Comparison of ENCODE assay signal across 1 cellular context in the genomic region with DNA sequence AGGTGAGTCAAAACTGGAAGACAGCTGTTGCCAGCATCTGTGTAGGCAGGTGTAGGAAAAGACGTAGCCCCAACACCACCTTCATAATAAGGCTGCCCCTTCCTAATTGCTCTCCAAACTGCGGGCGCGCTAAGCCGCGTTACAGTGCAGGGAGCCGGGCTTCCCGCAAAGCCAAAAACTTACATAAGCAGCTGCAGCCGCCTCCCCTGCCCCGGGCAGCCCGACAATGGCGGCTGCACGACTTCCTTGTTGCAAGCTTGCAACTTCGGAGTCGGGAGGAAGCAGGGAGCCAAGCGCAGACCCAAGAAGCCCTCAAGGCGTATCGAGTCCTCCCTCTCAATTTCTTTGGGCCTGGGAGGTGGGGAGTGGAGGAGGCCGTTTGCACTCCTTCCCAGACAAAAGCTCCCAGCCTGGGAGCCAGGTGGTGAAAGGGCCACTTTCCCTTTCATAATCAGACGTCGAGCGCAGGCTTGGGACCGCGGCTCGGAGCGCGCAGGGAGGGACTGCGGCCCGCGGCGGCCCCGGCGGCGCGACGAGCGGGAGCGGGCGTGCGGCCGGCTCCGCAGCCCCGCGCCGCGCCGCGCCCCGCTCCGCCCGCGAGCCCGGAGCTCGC.
TF ChIP-seq lines count a peak whose summit lies in the region.

No MANE protein-coding gene starts in this region.

TF ChIP-seq in HepG2, 621 proteins besides CTCF, POLR2A, EP300 and RAD21 (continued from another document and continues in another):
- peak; percentile 88 for TF ChIP-seq ZBTB14 (CRISPR knock-in tag; IDR thresholded peaks at IDR 0.05)
- no peak for TF ChIP-seq ESRRA (CRISPR knock-in tag; IDR thresholded peaks at IDR 0.05; ENCODE audit: low read depth)
- TF ChIP-seq RNF2 (conservative IDR thresholded peaks at IDR 0.05; ENCODE audit: low read depth) = peak; percentile 65; the same call in 1 of the 2 replicates
- TF ChIP-seq NR2F1 (CRISPR knock-in tag; IDR thresholded peaks at IDR 0.05) = no peak
- no peak for TF ChIP-seq ZNF614 (CRISPR knock-in tag; IDR thresholded peaks at IDR 0.05; ENCODE audit: borderline replicate concordance)
- peak; percentile 53; the same call in 1 of the 2 replicates for TF ChIP-seq SAFB2 (CRISPR knock-in tag; IDR thresholded peaks at IDR 0.05; ENCODE audit: borderline replicate concordance, low read depth)
- no peak for TF ChIP-seq ZNF562 (CRISPR knock-in tag; IDR thresholded peaks at IDR 0.05; ENCODE audit: borderline replicate concordance)
- TF ChIP-seq ZNF747 (CRISPR knock-in tag; IDR thresholded peaks at IDR 0.05; ENCODE audit: borderline replicate concordance) = 0 out of 2 replicates have a peak, but pooled peaks have one; percentile 44
- TF ChIP-seq CENPBD1 (CRISPR knock-in tag; IDR thresholded peaks at IDR 0.05; ENCODE audit: borderline replicate concordance, low read depth) = no peak
- TF ChIP-seq, protein P1, sequence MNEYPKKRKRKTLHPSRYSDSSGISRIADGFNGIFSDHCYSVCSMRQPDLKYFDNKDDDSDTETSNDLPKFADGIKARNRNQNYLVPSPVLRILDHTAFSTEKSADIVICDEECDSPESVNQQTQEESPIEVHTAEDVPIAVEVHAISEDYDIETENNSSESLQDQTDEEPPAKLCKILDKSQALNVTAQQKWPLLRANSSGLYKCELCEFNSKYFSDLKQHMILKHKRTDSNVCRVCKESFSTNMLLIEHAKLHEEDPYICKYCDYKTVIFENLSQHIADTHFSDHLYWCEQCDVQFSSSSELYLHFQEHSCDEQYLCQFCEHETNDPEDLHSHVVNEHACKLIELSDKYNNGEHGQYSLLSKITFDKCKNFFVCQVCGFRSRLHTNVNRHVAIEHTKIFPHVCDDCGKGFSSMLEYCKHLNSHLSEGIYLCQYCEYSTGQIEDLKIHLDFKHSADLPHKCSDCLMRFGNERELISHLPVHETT (CRISPR knock-in tag; conservative IDR thresholded peaks at IDR 0.05) = peak; percentile 72
- no peak for TF ChIP-seq DPF2 (CRISPR knock-in tag; IDR thresholded peaks at IDR 0.05; ENCODE audit: borderline replicate concordance, low read depth)
- TF ChIP-seq MYPOP (CRISPR knock-in tag; IDR thresholded peaks at IDR 0.05) = no peak
- TF ChIP-seq ISX (CRISPR knock-in tag; conservative IDR thresholded peaks at IDR 0.05) = no peak
- peak; percentile 72; the same call in 1 of the 2 replicates for TF ChIP-seq POLR2G (IDR thresholded peaks at IDR 0.05; ENCODE audit: low read depth, low read length)
- peak; percentile 64 for TF ChIP-seq U2AF1 (optimal IDR thresholded peaks at IDR 0.05; ENCODE audit: low read depth, low read length)
- TF ChIP-seq RXRA (CRISPR knock-in tag; IDR thresholded peaks at IDR 0.05) = 0 out of 2 replicates have a peak, but pooled peaks have one; percentile 32
- peak; percentile 52 for TF ChIP-seq YEATS4 (CRISPR knock-in tag; IDR thresholded peaks at IDR 0.05; ENCODE audit: borderline replicate concordance)
- TF ChIP-seq JUN (CRISPR knock-in tag; IDR thresholded peaks at IDR 0.05) = 0 out of 2 replicates have a peak, but pooled peaks have one; percentile 21
- TF ChIP-seq BHLHE40 (IDR thresholded peaks at IDR 0.05; ENCODE audit: low read length) = no peak
- TF ChIP-seq ZNF432 (CRISPR knock-in tag; IDR thresholded peaks at IDR 0.05; ENCODE audit: borderline replicate concordance) = no peak
- no peak for TF ChIP-seq MED13 (CRISPR knock-in tag; IDR thresholded peaks at IDR 0.05)
- TF ChIP-seq, protein P2, sequence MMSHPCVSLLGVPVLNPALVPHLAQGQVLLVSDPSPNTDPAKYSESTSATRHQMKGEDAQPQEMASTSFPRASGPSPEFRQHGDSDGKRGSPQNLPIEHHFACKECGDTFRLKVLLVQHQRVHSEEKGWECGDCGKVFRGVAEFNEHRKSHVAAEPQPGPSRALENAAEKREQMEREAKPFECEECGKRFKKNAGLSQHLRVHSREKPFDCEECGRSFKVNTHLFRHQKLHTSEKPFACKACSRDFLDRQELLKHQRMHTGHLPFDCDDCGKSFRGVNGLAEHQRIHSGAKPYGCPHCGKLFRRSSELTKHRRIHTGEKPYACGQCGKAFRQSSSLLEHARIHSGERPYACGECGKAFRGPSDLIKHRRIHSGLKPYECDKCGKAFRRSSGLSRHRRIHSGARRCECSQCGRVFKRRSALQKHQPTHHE (CRISPR knock-in tag; IDR thresholded peaks at IDR 0.05; ENCODE audit: borderline replicate concordance) = no peak
- TF ChIP-seq YY1 (IDR thresholded peaks at IDR 0.05; ENCODE audit: insufficient read depth, insufficient replicate concordance, low read depth, low read length) = peak; percentile 88
- no peak for TF ChIP-seq ZNF800 (CRISPR knock-in tag; IDR thresholded peaks at IDR 0.05)
- TF ChIP-seq BRF2 (CRISPR knock-in tag; IDR thresholded peaks at IDR 0.05) = no peak
- no peak for TF ChIP-seq NCOA1 (CRISPR knock-in tag; IDR thresholded peaks at IDR 0.05)
- no peak for TF ChIP-seq ZNF292 (CRISPR knock-in tag; IDR thresholded peaks at IDR 0.05; ENCODE audit: borderline replicate concordance, low read depth)
- TF ChIP-seq SAP130 (CRISPR knock-in tag; IDR thresholded peaks at IDR 0.05; ENCODE audit: low read depth) = peak; percentile 56
- peak; percentile 74 for TF ChIP-seq RBM22 (optimal IDR thresholded peaks at IDR 0.05; ENCODE audit: low read length)
- peak; percentile 41; the same call in 1 of the 2 replicates for TF ChIP-seq ARNT2 (CRISPR knock-in tag; IDR thresholded peaks at IDR 0.05; ENCODE audit: low read depth)
- TF ChIP-seq KLF13 (CRISPR knock-in tag; IDR thresholded peaks at IDR 0.05) = 0 out of 2 replicates have a peak, but pooled peaks have one; percentile 50
- TF ChIP-seq ZNF777 (CRISPR knock-in tag; IDR thresholded peaks at IDR 0.05) = no peak
- TF ChIP-seq NFYC (CRISPR knock-in tag; IDR thresholded peaks at IDR 0.05) = no peak
- TF ChIP-seq MEIS1 (CRISPR knock-in tag; IDR thresholded peaks at IDR 0.05; ENCODE audit: borderline replicate concordance) = 0 out of 2 replicates have a peak, but pooled peaks have one; percentile 58
- TF ChIP-seq ZNF703 (CRISPR knock-in tag; IDR thresholded peaks at IDR 0.05; ENCODE audit: borderline replicate concordance) = no peak
- TF ChIP-seq BORCS8-MEF2B (CRISPR knock-in tag; IDR thresholded peaks at IDR 0.05) = 0 out of 2 replicates have a peak, but pooled peaks have one; percentile 45
- peak; percentile 38; the same call in 1 of the 2 replicates for TF ChIP-seq ZNF788 (CRISPR knock-in tag; IDR thresholded peaks at IDR 0.05; ENCODE audit: borderline replicate concordance)
- TF ChIP-seq, protein P3, sequence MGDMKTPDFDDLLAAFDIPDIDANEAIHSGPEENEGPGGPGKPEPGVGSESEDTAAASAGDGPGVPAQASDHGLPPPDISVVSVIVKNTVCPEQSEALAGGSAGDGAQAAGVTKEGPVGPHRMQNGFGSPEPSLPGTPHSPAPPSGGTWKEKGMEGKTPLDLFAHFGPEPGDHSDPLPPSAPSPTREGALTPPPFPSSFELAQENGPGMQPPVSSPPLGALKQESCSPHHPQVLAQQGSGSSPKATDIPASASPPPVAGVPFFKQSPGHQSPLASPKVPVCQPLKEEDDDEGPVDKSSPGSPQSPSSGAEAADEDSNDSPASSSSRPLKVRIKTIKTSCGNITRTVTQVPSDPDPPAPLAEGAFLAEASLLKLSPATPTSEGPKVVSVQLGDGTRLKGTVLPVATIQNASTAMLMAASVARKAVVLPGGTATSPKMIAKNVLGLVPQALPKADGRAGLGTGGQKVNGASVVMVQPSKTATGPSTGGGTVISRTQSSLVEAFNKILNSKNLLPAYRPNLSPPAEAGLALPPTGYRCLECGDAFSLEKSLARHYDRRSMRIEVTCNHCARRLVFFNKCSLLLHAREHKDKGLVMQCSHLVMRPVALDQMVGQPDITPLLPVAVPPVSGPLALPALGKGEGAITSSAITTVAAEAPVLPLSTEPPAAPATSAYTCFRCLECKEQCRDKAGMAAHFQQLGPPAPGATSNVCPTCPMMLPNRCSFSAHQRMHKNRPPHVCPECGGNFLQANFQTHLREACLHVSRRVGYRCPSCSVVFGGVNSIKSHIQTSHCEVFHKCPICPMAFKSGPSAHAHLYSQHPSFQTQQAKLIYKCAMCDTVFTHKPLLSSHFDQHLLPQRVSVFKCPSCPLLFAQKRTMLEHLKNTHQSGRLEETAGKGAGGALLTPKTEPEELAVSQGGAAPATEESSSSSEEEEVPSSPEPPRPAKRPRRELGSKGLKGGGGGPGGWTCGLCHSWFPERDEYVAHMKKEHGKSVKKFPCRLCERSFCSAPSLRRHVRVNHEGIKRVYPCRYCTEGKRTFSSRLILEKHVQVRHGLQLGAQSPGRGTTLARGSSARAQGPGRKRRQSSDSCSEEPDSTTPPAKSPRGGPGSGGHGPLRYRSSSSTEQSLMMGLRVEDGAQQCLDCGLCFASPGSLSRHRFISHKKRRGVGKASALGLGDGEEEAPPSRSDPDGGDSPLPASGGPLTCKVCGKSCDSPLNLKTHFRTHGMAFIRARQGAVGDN (CRISPR knock-in tag; IDR thresholded peaks at IDR 0.05) = peak; percentile 75
- TF ChIP-seq TOPORS (CRISPR knock-in tag; IDR thresholded peaks at IDR 0.05) = 0 out of 2 replicates have a peak, but pooled peaks have one; percentile 45
- no peak for TF ChIP-seq CBX1 (IDR thresholded peaks at IDR 0.05; ENCODE audit: low read depth)
- TF ChIP-seq ZNF713 (CRISPR knock-in tag; IDR thresholded peaks at IDR 0.05) = 0 out of 2 replicates have a peak, but pooled peaks have one; percentile 38
- no peak for TF ChIP-seq MATR3 (CRISPR knock-in tag; IDR thresholded peaks at IDR 0.05)
- no peak for TF ChIP-seq FOXP4 (CRISPR knock-in tag; IDR thresholded peaks at IDR 0.05)
- no peak for TF ChIP-seq ZNF235 (CRISPR knock-in tag; IDR thresholded peaks at IDR 0.05; ENCODE audit: borderline replicate concordance)
- TF ChIP-seq, protein P4, sequence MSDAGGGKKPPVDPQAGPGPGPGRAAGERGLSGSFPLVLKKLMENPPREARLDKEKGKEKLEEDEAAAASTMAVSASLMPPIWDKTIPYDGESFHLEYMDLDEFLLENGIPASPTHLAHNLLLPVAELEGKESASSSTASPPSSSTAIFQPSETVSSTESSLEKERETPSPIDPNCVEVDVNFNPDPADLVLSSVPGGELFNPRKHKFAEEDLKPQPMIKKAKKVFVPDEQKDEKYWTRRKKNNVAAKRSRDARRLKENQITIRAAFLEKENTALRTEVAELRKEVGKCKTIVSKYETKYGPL (CRISPR knock-in tag; IDR thresholded peaks at IDR 0.05) = peak; percentile 42; the same call in 1 of the 2 replicates
- TF ChIP-seq ZNF350 (CRISPR knock-in tag; IDR thresholded peaks at IDR 0.05; ENCODE audit: borderline replicate concordance, low read depth) = peak; percentile 39; the same call in 1 of the 2 replicates
- TF ChIP-seq ZNF451 (CRISPR knock-in tag; IDR thresholded peaks at IDR 0.05) = peak; percentile 26; the same call in 1 of the 2 replicates
- no peak for TF ChIP-seq ZNF335 (CRISPR knock-in tag; IDR thresholded peaks at IDR 0.05)
